ENCODE assay signal across 8 cellular contexts in genomic region chr11:59754859-59755700, GRCh38. TPM values are rescaled to one million over a fixed set of nuclear protein-coding genes. Genes with fewer than 3 reads are reported as not detected.
DNase-seq lines count a peak whose midpoint lies in the region; ATAC-seq and TF ChIP-seq lines count a peak whose summit lies in the region.

STX3 (plus strand) TSS chr11:59755376; CDS start chr11:59755606, 230 bp downstream.

- no peaks in the 10 kb centered on the region for H3K36me3 ChIP-seq in neural cell (ENCODE audit: insufficient read depth, low read length)

- H3K4me1 Mint-ChIP-seq in stimulated activated naive CD8-positive, alpha-beta T cell treated with anti-CD3 and anti-CD28 coated beads, Interleukin-15, Interleukin-2, amounts not matched to agents 100 ng/mL and 50 ng/mL, for 24 hours (ENCODE audit: low read depth): peaks cover 24% of the 10 kb centered on the region

- H3K4me2 ChIP-seq in neural cell (ENCODE audit: low read length): peak within 1 kb of the TSS; percentile 85

- H3K9me3 ChIP-seq in neural cell (ENCODE audit: low read length): no peaks in the 10 kb centered on the region

- ATAC-seq in GM21515 (IDR thresholded peaks at IDR 0.05; ENCODE audit: unreplicated experiment): peak; percentile 74

- H3K27me3 ChIP-seq in neural cell (ENCODE audit: insufficient read depth, low read depth, low read length): peaks cover 10% of the 10 kb centered on the region

- H3K9me3 Mint-ChIP-seq in stimulated activated naive CD8-positive, alpha-beta T cell treated with anti-CD3 and anti-CD28 coated beads, Interleukin-15, Interleukin-2, amounts not matched to agents 100 ng/mL and 50 ng/mL, for 24 hours: no peaks in the 10 kb centered on the region

- H4K20me1 ChIP-seq in neural cell (ENCODE audit: insufficient read depth): no peaks in the 10 kb centered on the region

- no peak for TF ChIP-seq CTCF in neural cell (IDR thresholded peaks at IDR 0.05; ENCODE audit: poor library complexity, severe bottlenecking)

- no peaks in the 10 kb centered on the region for H3F3A ChIP-seq in neural cell (ENCODE audit: insufficient read depth, low read length, poor library complexity, severe bottlenecking)

- no peaks in the 10 kb centered on the region for H3K79me2 ChIP-seq in neural cell (replicated peaks; ENCODE audit: insufficient read depth, low read length)

- H3K4me3 Mint-ChIP-seq in stimulated activated naive CD8-positive, alpha-beta T cell treated with anti-CD3 and anti-CD28 coated beads, Interleukin-15, Interleukin-2, amounts not matched to agents 100 ng/mL and 50 ng/mL, for 24 hours: peak within 1 kb of the TSS; percentile 91

- peak within 1 kb of the TSS; percentile 96 for H3K4me3 ChIP-seq in neural cell (ENCODE audit: low read length)

- H3K27ac Mint-ChIP-seq in stimulated activated naive CD8-positive, alpha-beta T cell treated with anti-CD3 and anti-CD28 coated beads, Interleukin-15, Interleukin-2, amounts not matched to agents 100 ng/mL and 50 ng/mL, for 24 hours: peak within 1 kb of the TSS; percentile 72

- no peak within 1 kb of the TSS for H3K27ac ChIP-seq in neural cell (ENCODE audit: low read length)

- H3K9me2 ChIP-seq in neural cell (ENCODE audit: insufficient read depth, low read length): no peaks in the 10 kb centered on the region

- TF ChIP-seq RAD21 in neural cell (conservative IDR thresholded peaks at IDR 0.05): no peak

- peak; percentile 75 for DNase-seq in COLO829 (ENCODE audit: low spot score)
- peak; percentile 77 for DNase-seq in HuH-7 (ENCODE audit: low spot score)
- DNase-seq in RPMI8226: peak; percentile 77
- DNase-seq in activated gamma-delta T cell treated with Interleukin-2 at 50 U/mL for 16 hours: peak; percentile 63
- peak; percentile 33 for DNase-seq in fibroblast of the conjunctiva (ENCODE audit: low read depth)

- peaks cover 4% of the 10 kb centered on the region for H3K27me3 Mint-ChIP-seq in stimulated activated naive CD8-positive, alpha-beta T cell treated with anti-CD3 and anti-CD28 coated beads, Interleukin-15, Interleukin-2, amounts not matched to agents 100 ng/mL and 50 ng/mL, for 24 hours

- peak within 1 kb of the TSS; percentile 68 for H3K9ac ChIP-seq in neural cell (ENCODE audit: low read length)

- H3K36me3 Mint-ChIP-seq in stimulated activated naive CD8-positive, alpha-beta T cell treated with anti-CD3 and anti-CD28 coated beads, Interleukin-15, Interleukin-2, amounts not matched to agents 100 ng/mL and 50 ng/mL, for 24 hours (ENCODE audit: low read depth): no peaks in the 10 kb centered on the region

- peak within 1 kb of the TSS; percentile 79 for H2AFZ ChIP-seq in neural cell (ENCODE audit: low read depth, low read length)

- TF ChIP-seq EP300 in neural cell (conservative IDR thresholded peaks at IDR 0.05; ENCODE audit: poor library complexity, severe bottlenecking): no peak

TF ChIP-seq in neural cell, 6 proteins besides CTCF, POLR2A, EP300 and RAD21:
- TF ChIP-seq EZH2 (IDR thresholded peaks at IDR 0.05; ENCODE audit: borderline replicate concordance, insufficient read depth, low read length, poor library complexity, severe bottlenecking): no peak
- peak; percentile 45 for TF ChIP-seq MXI1 (conservative IDR thresholded peaks at IDR 0.05; ENCODE audit: poor library complexity, severe bottlenecking)

RNA-seq across cellular contexts. Expression of gene STX3, which starts in this region (rescaled TPM):
- polyA plus RNA-seq in neural cell: 21.3 and 22.9 TPM in 2 replicates
- 18.6 and 19.5 TPM in 2 replicates for polyA minus RNA-seq in neural cell
